In genomic region chr1:87851490-87851889, GRCh38 we compare ENCODE assay signal across 8 cellular contexts.
"Had no signal": no experiment of that assay in that cellular context is flagged by ENCODE, and none has a peak within 500 bp of the region (broad histone marks: within the 10 kb centered on the region; RNA-seq: fewer than 3 reads in every experiment).

No MANE protein-coding gene starts in this region.

- H3K4me3 ChIP-seq: K562 had no signal

- ATAC-seq: HepG2, K562 had no signal

- H3K27ac ChIP-seq: HL-60, KMS-11 had no signal

- DNase-seq: IMR-90, Karpas-422, KBM-7, KG1 had no signal
